In genomic region chr2:46493241-46493970, GRCh38 we compare ENCODE assay signal across 8 cellular contexts. TPM values are rescaled to one million over a fixed set of nuclear protein-coding genes. Genes with fewer than 3 reads are reported as not detected.
DNase-seq lines count a peak whose midpoint lies in the region; ATAC-seq and TF ChIP-seq lines count a peak whose summit lies in the region.

No MANE protein-coding gene starts in this region.

- no peaks in the 10 kb centered on the region for H3K36me3 ChIP-seq in right atrium auricular region

- H3K9me3 ChIP-seq in right atrium auricular region: no peaks in the 10 kb centered on the region

- intact Hi-C loops in Right ventricle myocardium superior (cut with DNase I) (no loop called here), left ventricle myocardium superior (cut with micrococcal nuclease) (no loop called here)

- peak overlapping the region in 1 of 2 donors; percentile 36 for H3K27ac ChIP-seq in right atrium auricular region

- no peaks in the 10 kb centered on the region for H3K9me3 Mint-ChIP-seq in activated CD8-positive, alpha-beta T cell treated with anti-CD3 and anti-CD28 coated beads, Interleukin-2, amount 10 ng/mL, durations not matched to agents 7 days and 5 days (ENCODE audit: insufficient read depth)

- no peak overlapping the region for H3K4me3 ChIP-seq in right atrium auricular region

- peaks cover 7% of the 10 kb centered on the region for H3K27me3 Mint-ChIP-seq in activated CD8-positive, alpha-beta T cell treated with anti-CD3 and anti-CD28 coated beads, Interleukin-2, amount 10 ng/mL, durations not matched to agents 7 days and 5 days (ENCODE audit: low read depth)

- DNase-seq in right atrium auricular region (ENCODE audit: low spot score): peak; percentile 34
- no peak for DNase-seq in Right ventricle myocardium superior
- peak; percentile 8 for DNase-seq in activated CD8-positive, alpha-beta T cell treated with anti-CD3 and anti-CD28 coated beads, Interleukin-2, amount 10 ng/mL, durations not matched to agents 7 days and 5 days
- DNase-seq in renal cortical epithelial cell (ENCODE audit: low read depth): peak; percentile 52
- no peak for DNase-seq in activated effector memory CD4-positive, alpha-beta T cell treated with Interleukin-2 at 50 U/mL for 16 hours
- no peak for DNase-seq in pons (ENCODE audit: low spot score)
- DNase-seq in left ventricle myocardium superior: no peak

- no peak for TF ChIP-seq CTCF in right atrium auricular region (IDR thresholded peaks at IDR 0.05)

- H3K4me3 Mint-ChIP-seq in activated CD8-positive, alpha-beta T cell treated with anti-CD3 and anti-CD28 coated beads, Interleukin-2, amount 10 ng/mL, durations not matched to agents 7 days and 5 days: no peak overlapping the region

- H3K36me3 Mint-ChIP-seq in activated CD8-positive, alpha-beta T cell treated with anti-CD3 and anti-CD28 coated beads, Interleukin-2, amount 10 ng/mL, durations not matched to agents 7 days and 5 days (ENCODE audit: low read depth): no peaks in the 10 kb centered on the region

- peaks cover 0 to 39% of the 10 kb centered on the region in 2 donors for H3K4me1 ChIP-seq in right atrium auricular region

- POLR2A ChIA-PET in activated CD8-positive, alpha-beta T cell treated with anti-CD3 and anti-CD28 coated beads, Interleukin-2, amount 10 ng/mL, durations not matched to agents 7 days and 5 days (lab: Charles Lee): no interaction called here

- H3K27ac Mint-ChIP-seq in activated CD8-positive, alpha-beta T cell treated with anti-CD3 and anti-CD28 coated beads, Interleukin-2, amount 10 ng/mL, durations not matched to agents 7 days and 5 days: no peak overlapping the region

- CTCF ChIA-PET in activated CD8-positive, alpha-beta T cell treated with anti-CD3 and anti-CD28 coated beads, Interleukin-2, amount 10 ng/mL, durations not matched to agents 7 days and 5 days (lab: Charles Lee): no interaction called here

- ATAC-seq in Right ventricle myocardium superior (ENCODE audit: poor library complexity): no peak
- ATAC-seq in HG03066 (IDR thresholded peaks at IDR 0.05; ENCODE audit: low read depth, unreplicated experiment): peak; percentile 79
- ATAC-seq in activated CD8-positive, alpha-beta T cell treated with anti-CD3 and anti-CD28 coated beads, Interleukin-2, amount 10 ng/mL, durations not matched to agents 7 days and 5 days: no peak
- no peak for ATAC-seq in left ventricle myocardium superior

- no peaks in the 10 kb centered on the region for H3K27me3 ChIP-seq in right atrium auricular region

- no peaks in the 10 kb centered on the region for H3K4me1 Mint-ChIP-seq in activated CD8-positive, alpha-beta T cell treated with anti-CD3 and anti-CD28 coated beads, Interleukin-2, amount 10 ng/mL, durations not matched to agents 7 days and 5 days (ENCODE audit: low read depth)

RNA-seq across cellular contexts. Expression of gene TMEM247, which starts 14.0 kb away (rescaled TPM):
- total RNA-seq in right atrium auricular region (not detected), Right ventricle myocardium superior (not detected), renal cortical epithelial cell (not detected in 2 replicates), left ventricle myocardium superior (not detected)
- total RNA-seq in activated CD8-positive, alpha-beta T cell treated with anti-CD3 and anti-CD28 coated beads, Interleukin-2, amount 10 ng/mL, durations not matched to agents 7 days and 5 days: not detected

RNA-seq across cellular contexts. Expression of gene RHOQ, which starts 48.9 kb away (rescaled TPM):
- total RNA-seq in right atrium auricular region (100 to 1,000 TPM; 127 to 132 TPM), Right ventricle myocardium superior (442 TPM), renal cortical epithelial cell (97.2 and 99.8 TPM in 2 replicates), left ventricle myocardium superior (462 TPM)
- total RNA-seq in activated CD8-positive, alpha-beta T cell treated with anti-CD3 and anti-CD28 coated beads, Interleukin-2, amount 10 ng/mL, durations not matched to agents 7 days and 5 days: 10 to 100 TPM; 12.5 to 13.4 TPM

RNA-seq across cellular contexts. Expression of gene ATP6V1E2, which starts 49.0 kb away (rescaled TPM):
- total RNA-seq in right atrium auricular region (1 to 10 TPM; 4.9 to 6.6 TPM), Right ventricle myocardium superior (6.0 TPM), renal cortical epithelial cell (2.3 and 5.2 TPM in 2 replicates), left ventricle myocardium superior (6.1 TPM)
- total RNA-seq in activated CD8-positive, alpha-beta T cell treated with anti-CD3 and anti-CD28 coated beads, Interleukin-2, amount 10 ng/mL, durations not matched to agents 7 days and 5 days: 1 to 10 TPM; 4.8 to 6.3 TPM

Comparison
In these comparisons a context has a peak if more than half of its experiments do, and no peak if none do; other contexts are left out.
1. DNase-seq: peak in right atrium auricular region (single experiment), activated CD8-positive, alpha-beta T cell treated with anti-CD3 and anti-CD28 coated beads, Interleukin-2, amount 10 ng/mL, durations not matched to agents 7 days and 5 days (single experiment) and renal cortical epithelial cell (single experiment); none in Right ventricle myocardium superior (single experiment), activated effector memory CD4-positive, alpha-beta T cell treated with Interleukin-2 at 50 U/mL for 16 hours (single experiment), pons (single experiment) and left ventricle myocardium superior (single experiment).